19 cellular contexts compared by ENCODE assay signal in the genomic region with DNA sequence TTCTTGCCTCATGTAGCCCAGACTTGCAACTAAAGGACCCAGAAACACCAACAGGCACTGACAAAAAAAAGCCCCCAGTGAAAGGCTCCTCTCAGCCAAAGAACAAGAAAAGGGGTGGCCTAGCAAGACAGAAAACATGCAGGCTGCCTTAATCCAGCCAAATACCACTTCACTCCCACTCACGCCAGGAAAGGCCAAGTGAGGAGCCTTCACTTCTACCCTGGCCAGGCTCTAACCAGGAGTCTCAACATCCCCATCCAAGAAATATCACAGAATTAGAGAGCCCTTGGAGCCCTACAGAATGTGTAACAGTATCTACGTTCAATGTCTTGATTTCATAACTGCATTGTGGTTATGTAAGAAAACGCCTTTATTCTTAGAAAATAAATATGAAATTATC.
DNase-seq lines count a peak whose midpoint lies in the region; ATAC-seq and TF ChIP-seq lines count a peak whose summit lies in the region.
"Had no signal": no experiment of that assay in that cellular context is flagged by ENCODE, and none has a peak within 500 bp of the region (broad histone marks: within the 10 kb centered on the region; RNA-seq: fewer than 3 reads in every experiment).

No MANE protein-coding gene starts in this region.

- H3K4me3 ChIP-seq in gastroesophageal sphincter (no peak overlapping the region), stomach smooth muscle (ENCODE audit: low read length in 2 of 2) (no peak overlapping the region)
- H3K4me3 ChIP-seq: hepatocyte, right lobe of liver had no signal

- no peaks in the 10 kb centered on the region for H3K9me3 ChIP-seq in gastroesophageal sphincter
- no peaks in the 10 kb centered on the region for H3K9me3 ChIP-seq in stomach smooth muscle (ENCODE audit: control insufficient read depth in 2 of 2, low read length in 2 of 2)
- H3K9me3 ChIP-seq: right lobe of liver had no signal

- TF ChIP-seq POLR2A in gastroesophageal sphincter (IDR thresholded peaks at IDR 0.05): no peak

- peak overlapping the region; percentile 85 to 90 (median 89) for H3K27ac Mint-ChIP-seq in nephron
- no peak overlapping the region for H3K27ac Mint-ChIP-seq in activated naive CD4-positive, alpha-beta T cell treated with anti-CD3 and anti-CD28 coated beads for 36 hours
- H3K27ac Mint-ChIP-seq: B cell, type B pancreatic cell had no signal

- H3K4me1 ChIP-seq in gastroesophageal sphincter: peaks cover 16 to 96% (median 30%) of the 10 kb centered on the region in 3 donors
- H3K4me1 ChIP-seq in stomach smooth muscle (ENCODE audit: control insufficient read depth, insufficient read depth, low read length): peaks cover 24% of the 10 kb centered on the region

- intact Hi-C loops in activated naive CD4-positive, alpha-beta T cell treated with anti-CD3 and anti-CD28 coated beads for 36 hours (cut with micrococcal nuclease): no loop called here

- peak overlapping the region in 1 of 3 experiments; percentile 45 for H3K4me3 Mint-ChIP-seq in nephron
- no peak overlapping the region for H3K4me3 Mint-ChIP-seq in activated naive CD4-positive, alpha-beta T cell treated with anti-CD3 and anti-CD28 coated beads for 36 hours
- H3K4me3 Mint-ChIP-seq: B cell, type B pancreatic cell had no signal

- H3K27ac ChIP-seq in gastroesophageal sphincter: peak overlapping the region; percentile 14 to 62 (median 40)
- peak overlapping the region; percentile 53 for H3K27ac ChIP-seq in stomach smooth muscle (ENCODE audit: low read length)
- H3K27ac ChIP-seq: hepatocyte, right lobe of liver had no signal

- H3K27me3 ChIP-seq in gastroesophageal sphincter (no peaks in the 10 kb centered on the region), stomach smooth muscle (ENCODE audit: control insufficient read depth in 1 of 2, insufficient read depth in 2 of 2, low read length in 2 of 2) (no peaks in the 10 kb centered on the region)
- H3K27me3 ChIP-seq: hepatocyte, right lobe of liver had no signal

- H3K9me3 Mint-ChIP-seq in nephron: no peaks in the 10 kb centered on the region
- H3K9me3 Mint-ChIP-seq in activated naive CD4-positive, alpha-beta T cell treated with anti-CD3 and anti-CD28 coated beads for 36 hours: no peaks in the 10 kb centered on the region
- H3K9me3 Mint-ChIP-seq: type B pancreatic cell had no signal

- WGBS in gastroesophageal sphincter (ENCODE audit: low coverage in 1 of 2), 2 donors: 38 to 39% methylated on average over 2 to 3 of the region's 3 CpGs

- H3K27me3 Mint-ChIP-seq in nephron (ENCODE audit: low read depth): no peaks in the 10 kb centered on the region
- H3K27me3 Mint-ChIP-seq in activated naive CD4-positive, alpha-beta T cell treated with anti-CD3 and anti-CD28 coated beads for 36 hours (ENCODE audit: low read depth): no peaks in the 10 kb centered on the region
- H3K27me3 Mint-ChIP-seq: type B pancreatic cell had no signal

- H3K36me3 Mint-ChIP-seq in nephron (ENCODE audit: low read depth): no peaks in the 10 kb centered on the region
- H3K36me3 Mint-ChIP-seq in activated naive CD4-positive, alpha-beta T cell treated with anti-CD3 and anti-CD28 coated beads for 36 hours (ENCODE audit: low read depth): no peaks in the 10 kb centered on the region

- H3K9ac ChIP-seq in stomach smooth muscle (ENCODE audit: low read length in 2 of 2): no peak overlapping the region

- ATAC-seq in gastroesophageal sphincter (no peak), GM19452 (IDR thresholded peaks at IDR 0.05; ENCODE audit: unreplicated experiment) (no peak)
- ATAC-seq: right lobe of liver had no signal

- DNase-seq in NCI-H226: peak; percentile 5
- no peak for DNase-seq in activated naive CD4-positive, alpha-beta T cell treated with anti-CD3 and anti-CD28 coated beads for 36 hours
- no peak for DNase-seq in activated gamma-delta T cell treated with Interleukin-2 at 50 U/mL for 16 hours
- DNase-seq: Kasumi-1; NCI-H1092; NCI-H524 treated with DMSO at 0.1 percent for 48 hours; nucleus accumbens; right lobe of liver; SHP77; stimulated activated CD4-positive, alpha-beta T cell treated with anti-CD3 and anti-CD28 coated beads, Interleukin-1b, Interleukin-23, amount 100 ng/mL, for 48 hours; stimulated activated naive CD4-positive, alpha-beta T cell treated with Interleukin-2 at 50 U/mL for 16 hours; T-helper 1 cell had no signal

- CTCF ChIA-PET in activated naive CD4-positive, alpha-beta T cell treated with anti-CD3 and anti-CD28 coated beads for 36 hours (lab: Charles Lee): no interaction called here

- TF ChIP-seq EP300 in gastroesophageal sphincter (IDR thresholded peaks at IDR 0.05): no peak

- TF ChIP-seq CTCF in gastroesophageal sphincter (IDR thresholded peaks at IDR 0.05) (no peak), nephron (IDR thresholded peaks at IDR 0.05; ENCODE audit: unreplicated experiment in 3 of 3) (no peak)

- peaks cover 74% of the 10 kb centered on the region for H3K4me1 Mint-ChIP-seq in nephron
- H3K4me1 Mint-ChIP-seq in activated naive CD4-positive, alpha-beta T cell treated with anti-CD3 and anti-CD28 coated beads for 36 hours (ENCODE audit: low read depth): no peaks in the 10 kb centered on the region
- H3K4me1 Mint-ChIP-seq: B cell had no signal

- H3K36me3 ChIP-seq in gastroesophageal sphincter (no peaks in the 10 kb centered on the region), stomach smooth muscle (ENCODE audit: control insufficient read depth in 2 of 2, insufficient read depth in 2 of 2, low read length in 2 of 2) (no peaks in the 10 kb centered on the region)
- H3K36me3 ChIP-seq: right lobe of liver had no signal
